ENCODE assay signal across 8 cellular contexts in the genomic region with DNA sequence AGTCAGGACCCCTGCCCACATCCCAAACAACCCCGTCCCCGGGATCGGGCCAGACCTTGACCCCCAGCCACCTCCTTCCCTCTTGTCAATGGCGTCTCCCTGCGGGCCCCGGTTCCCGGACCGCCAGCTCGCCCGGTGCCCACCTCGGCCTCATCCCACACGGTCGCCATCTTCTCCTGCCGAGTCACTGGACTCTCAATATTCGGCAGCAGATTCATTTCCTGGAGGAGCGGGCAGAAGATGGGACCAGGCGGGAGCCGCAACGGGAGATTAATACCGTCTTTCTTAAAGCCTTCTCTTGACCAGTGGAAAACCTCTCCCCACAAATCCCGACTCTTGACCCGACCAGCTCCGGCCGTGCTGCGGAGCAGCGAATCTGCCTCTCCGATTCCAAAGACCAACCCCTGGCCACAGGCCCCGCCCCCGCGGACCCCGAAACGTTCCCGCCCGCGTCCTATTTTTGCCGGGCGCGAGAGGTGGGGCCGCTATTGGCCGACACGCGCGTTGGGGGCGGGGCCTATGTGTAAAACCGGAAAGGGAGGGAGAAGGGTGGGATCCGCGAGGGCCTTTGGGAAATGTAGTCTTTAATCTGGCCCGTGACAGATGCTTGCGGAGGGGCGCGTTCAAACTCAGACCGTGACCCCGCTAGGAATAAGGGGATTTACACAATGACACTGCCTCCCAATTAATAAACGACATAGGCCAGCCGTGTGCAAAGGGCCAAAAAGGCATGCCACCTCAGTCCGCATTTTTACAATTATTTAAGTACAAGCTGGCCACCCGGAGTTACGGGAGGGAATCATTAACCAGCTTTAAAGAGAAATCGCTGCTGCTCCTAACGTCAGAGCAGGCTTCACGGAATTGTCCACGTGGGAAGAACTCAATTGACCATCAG. TPM values are rescaled to one million over a fixed set of nuclear protein-coding genes. Genes with fewer than 3 reads are reported as not detected.
DNase-seq lines count a peak whose midpoint lies in the region; ATAC-seq and TF ChIP-seq lines count a peak whose summit lies in the region.

A gene (minus strand): TSS at position 378 of the 895 bp plus-strand sequence. CDS start 160 bp downstream, at position 218.

- H3K27me3 ChIP-seq in spleen (replicated peaks in 1 of 7) = no peaks in the 10 kb centered on the region

- in situ Hi-C loops in GM18951 (cut with MboI; ENCODE audit: low sequenced_read_pairs, unreplicated experiment) = no loop called here

- H3K9me3 ChIP-seq in spleen = no peaks in the 10 kb centered on the region

- H3K4me1 Mint-ChIP-seq in activated B cell treated with CpG ODN at 0.5 μM for 24 hours = peaks cover 20% of the 10 kb centered on the region

- H3K36me3 ChIP-seq in spleen = peaks cover 8 to 40% (median 36%) of the 10 kb centered on the region in 6 donors

- H3K4me1 ChIP-seq in spleen = peaks cover 11 to 30% (median 20%) of the 10 kb centered on the region in 6 donors

- peak within 1 kb of the TSS; percentile 99 for H3K27ac Mint-ChIP-seq in activated B cell treated with CpG ODN at 0.5 μM for 24 hours

- peaks cover 49% of the 10 kb centered on the region for H3K36me3 Mint-ChIP-seq in activated B cell treated with CpG ODN at 0.5 μM for 24 hours (ENCODE audit: low read depth)

- DNase-seq in AG08395 (ENCODE audit: low spot score) (peak; percentile 97), NCI-H345 (lab: John Stamatoyannopoulos, UW) (peak; percentile 99), activated B cell treated with CpG ODN at 0.5 μM for 24 hours (peak; percentile 96), caudate nucleus (lab: John Stamatoyannopoulos, UW) (peak; percentile 42 to 99 (median 96)), inferior parietal cortex (ENCODE audit: extremely low spot score) (peak; percentile 97), spleen (peak; percentile 99)

- intact Hi-C loops in activated B cell treated with CpG ODN at 0.5 μM for 24 hours (cut with micrococcal nuclease) = loop anchor here (1.0 to 5.0 kb wide), 20 partner anchors 14 to 809 kb away; a partner anchor contains a TSS
- intact Hi-C loops in spleen (cut with DNase I; ENCODE audit: low total_unique reads) = no loop called here

- H3K4me3 ChIP-seq in spleen = peak within 1 kb of the TSS; percentile 58 to 94 (median 90)

- peak; percentile 82 for TF ChIP-seq POLR2A in GM18951 (IDR thresholded peaks at IDR 0.05; ENCODE audit: extremely low read depth, insufficient read depth, insufficient read length)
- TF ChIP-seq POLR2A in spleen (IDR thresholded peaks at IDR 0.05) = peak in 1 of 3 donors; percentile 39

- CTCF ChIA-PET in activated B cell treated with CpG ODN at 0.5 μM for 24 hours (lab: Charles Lee) = interaction anchor here (1.3 to 2.7 kb wide), 3 partner anchors 14 to 681 kb away, joined by 3 to 8 read pairs (median 5); no protein-coding TSS in a partner anchor

- H3K27ac ChIP-seq in caudate nucleus (ENCODE audit: low read depth, low read length) = peak within 1 kb of the TSS; percentile 92
- peak within 1 kb of the TSS; percentile 55 to 94 (median 92) for H3K27ac ChIP-seq in spleen

- POLR2A ChIA-PET in activated B cell treated with CpG ODN at 0.5 μM for 24 hours (lab: Charles Lee) = interaction anchor here (0.5 to 2.8 kb wide), 16 partner anchors 17 to 422 kb away, joined by 3 to 19 read pairs (median 5); a partner anchor contains a TSS

- TF ChIP-seq CTCF in activated B cell treated with CpG ODN at 0.5 μM for 24 hours (IDR thresholded peaks at IDR 0.05) (no peak), spleen (IDR thresholded peaks at IDR 0.05 in 8 of 11, conservative IDR thresholded peaks at IDR 0.05 in 3 of 11) (peak in 2 of 11 experiments; percentile 9 to 31)

- WGBS in spleen, 5 donors = 0 to 1% (median 1%) methylated on average over 53 to 62 of the region's 62 CpGs

- H3K9me3 Mint-ChIP-seq in activated B cell treated with CpG ODN at 0.5 μM for 24 hours = no peaks in the 10 kb centered on the region

- no peaks in the 10 kb centered on the region for H3K27me3 Mint-ChIP-seq in activated B cell treated with CpG ODN at 0.5 μM for 24 hours

- peak within 1 kb of the TSS; percentile 99 for H3K4me3 Mint-ChIP-seq in activated B cell treated with CpG ODN at 0.5 μM for 24 hours

- ATAC-seq in HG03196 (IDR thresholded peaks at IDR 0.05; ENCODE audit: unreplicated experiment) (peak; percentile 94), activated B cell treated with CpG ODN at 0.5 μM for 24 hours (ENCODE audit: low read depth) (peak; percentile 98)

RNA-seq across cellular contexts. Expression of the gene that starts here (rescaled TPM):
- total RNA-seq in activated B cell treated with CpG ODN at 0.5 μM for 24 hours = 101 and 126 TPM in 2 replicates
- total RNA-seq in spleen = 10 to 100 TPM; 59.7 to 80.8 (median 66.4) TPM
- polyA plus RNA-seq in spleen = 100 to 1,000 TPM in 1 of 3 donors, 10 to 100 TPM in 2; 64.3 to 105 (median 90.0) TPM

Comparison
In these comparisons a context has a peak if more than half of its experiments do, and no peak if none do; other contexts are left out.
1. Peak in every context shown above with its lines: DNase-seq, ATAC-seq, H3K4me3 ChIP-seq and H3K27ac ChIP-seq.